15 cellular contexts compared by ENCODE assay signal in genomic region chr12:24741216-24741615, GRCh38.
A peak's percentile ranks its signal among the peaks of the same experiment; 100 is the strongest.
DNase-seq lines count a peak whose midpoint lies in the region; ATAC-seq, FAIRE-seq and TF ChIP-seq lines count a peak whose summit lies in the region.
"Had no signal": no experiment of that assay in that cellular context is flagged by ENCODE, and none has a peak within 500 bp of the region (broad histone marks: within the 10 kb centered on the region; RNA-seq: fewer than 3 reads in every experiment).

No MANE protein-coding gene starts in this region.

- H3K27ac Mint-ChIP-seq in stimulated activated naive B cell treated with anti-CD40 and anti-IgM and Interleukin-4, amounts not matched to agents 10 μg/mL and 1 μg/mL and 100 μg/mL, for 72 hours: peak overlapping the region; percentile 31
- H3K27ac Mint-ChIP-seq: naive B cell had no signal

- CTCF ChIA-PET in HepG2 (lab: Yijun Ruan, JAX; ENCODE audit: low intra/inter-chr PET ratio, low total read pairs): no interaction called here

- POLR2A ChIA-PET in HepG2 (lab: Yijun Ruan, JAX): no interaction called here

- no TSS peak for BruUV-seq in HepG2 (replicated peaks; lab: Mats Ljungman, UMichigan)

- no peak overlapping the region for H2AFZ ChIP-seq in HepG2 (ENCODE audit: low read length)

- TF ChIP-seq POLR2A in HepG2 (IDR thresholded peaks at IDR 0.05; ENCODE audit: insufficient read depth in 1 of 2, low read depth in 2 of 2, low read length in 2 of 2): no peak
- TF ChIP-seq POLR2A in right lobe of liver (IDR thresholded peaks at IDR 0.05): no peak

- no peaks in the 10 kb centered on the region for H3K9me3 Mint-ChIP-seq in stimulated activated naive B cell treated with anti-CD40 and anti-IgM and Interleukin-4, amounts not matched to agents 10 μg/mL and 1 μg/mL and 100 μg/mL, for 72 hours

- intact Hi-C loops in HepG2 (cut with micrococcal nuclease; ENCODE audit: unreplicated experiment) (no loop called here), right lobe of liver (cut with DNase I) (no loop called here)

- no peak overlapping the region for H3K4me2 ChIP-seq in HepG2 (ENCODE audit: low read depth, low read length)

- no peaks in the 10 kb centered on the region for H3K9me3 ChIP-seq in HepG2 (ENCODE audit: low read length)
- no peaks in the 10 kb centered on the region for H3K9me3 ChIP-seq in right lobe of liver
- H3K9me3 ChIP-seq: upper lobe of left lung had no signal

- TF ChIP-seq CTCF in HepG2 (CRISPR knock-in tag; IDR thresholded peaks at IDR 0.05) (no peak), right lobe of liver (IDR thresholded peaks at IDR 0.05) (no peak)

- ATAC-seq in HepG2 (no peak), right lobe of liver (no peak), GM21717 (IDR thresholded peaks at IDR 0.05; ENCODE audit: unreplicated experiment) (peak; percentile 36), HG03378 (IDR thresholded peaks at IDR 0.05; ENCODE audit: unreplicated experiment) (peak; percentile 53)
- peak; percentile 45 to 66 for ATAC-seq in stimulated activated naive B cell treated with anti-CD40 and anti-IgM and Interleukin-4, amounts not matched to agents 10 μg/mL and 1 μg/mL and 100 μg/mL, for 72 hours (replicated peaks)

- no peak overlapping the region for H3K9ac ChIP-seq in HepG2 (ENCODE audit: insufficient read depth, low read depth, low read length)

- H3K27me3 Mint-ChIP-seq in stimulated activated naive B cell treated with anti-CD40 and anti-IgM and Interleukin-4, amounts not matched to agents 10 μg/mL and 1 μg/mL and 100 μg/mL, for 72 hours: no peaks in the 10 kb centered on the region
- H3K27me3 Mint-ChIP-seq: naive B cell had no signal

- DNase-seq in HepG2 (ENCODE audit: low spot score): no peak
- no peak for DNase-seq in right lobe of liver
- peak; percentile 13 for DNase-seq in stimulated activated naive B cell treated with anti-CD40 and anti-IgM and Interleukin-4, amounts not matched to agents 10 μg/mL and 1 μg/mL and 100 μg/mL, for 72 hours
- no peak for DNase-seq in NCI-H2196 treated with DMSO at 0.1 percent for 48 hours (lab: John Stamatoyannopoulos, UW; ENCODE audit: unreplicated experiment)
- no peak for DNase-seq in activated gamma-delta T cell treated with Interleukin-2 at 50 U/mL for 16 hours
- no peak for DNase-seq in superior temporal gyrus (ENCODE audit: extremely low spot score)
- DNase-seq: amniotic stem cell, DMS79, islet precursor cell, KG1, naive B cell, upper lobe of left lung had no signal

- peaks cover 28 to 59% of the 10 kb centered on the region in 2 donors for H3K4me1 Mint-ChIP-seq in stimulated activated naive B cell treated with anti-CD40 and anti-IgM and Interleukin-4, amounts not matched to agents 10 μg/mL and 1 μg/mL and 100 μg/mL, for 72 hours

- no peaks in the 10 kb centered on the region for H3K79me2 ChIP-seq in HepG2 (ENCODE audit: insufficient read depth, low read length)

- H3K36me3 ChIP-seq in HepG2 (replicated peaks in 1 of 2; ENCODE audit: control insufficient read depth in 1 of 2, insufficient read depth in 2 of 2, low read length in 2 of 2) (no peaks in the 10 kb centered on the region), right lobe of liver (no peaks in the 10 kb centered on the region)
- H3K36me3 ChIP-seq: upper lobe of left lung had no signal

- no peak overlapping the region for H3K4me3 ChIP-seq in HepG2 (replicated peaks in 1 of 3; ENCODE audit: insufficient read depth in 1 of 3, low read depth in 2 of 3, low read length in 3 of 3)
- H3K4me3 ChIP-seq in right lobe of liver: no peak overlapping the region
- H3K4me3 ChIP-seq: upper lobe of left lung had no signal

- in situ Hi-C loops in HepG2 (cut with HindIII; ENCODE audit: extremely low pct_ligation_motif_present, low pct_unique_long_range_greater_than_20kb): no loop called here

- H3K4me1 ChIP-seq in HepG2 (ENCODE audit: insufficient read depth, low read length) (peaks cover 47% of the 10 kb centered on the region), right lobe of liver (no peaks in the 10 kb centered on the region)

- peaks cover 0 to 2% of the 10 kb centered on the region in 2 donors for H3K36me3 Mint-ChIP-seq in stimulated activated naive B cell treated with anti-CD40 and anti-IgM and Interleukin-4, amounts not matched to agents 10 μg/mL and 1 μg/mL and 100 μg/mL, for 72 hours
- H3K36me3 Mint-ChIP-seq: naive B cell had no signal

- no peak for TF ChIP-seq RAD21 in HepG2 (CRISPR knock-in tag; IDR thresholded peaks at IDR 0.05)

- H3K27me3 ChIP-seq in HepG2 (ENCODE audit: control insufficient read depth in 1 of 2, insufficient read depth in 2 of 2, low read length in 2 of 2) (no peaks in the 10 kb centered on the region), right lobe of liver (no peaks in the 10 kb centered on the region)
- H3K27me3 ChIP-seq: upper lobe of left lung had no signal

- 85% methylated on average over 9 of the region's 9 CpGs for WGBS in HepG2 (ENCODE audit: low lambda C conversion rate)
- WGBS in right lobe of liver (ENCODE audit: insufficient coverage, low coverage, low lambda C conversion rate, missing lambda C conversion rate): 79% methylated on average over 9 of the region's 9 CpGs

- H3K4me3 Mint-ChIP-seq in stimulated activated naive B cell treated with anti-CD40 and anti-IgM and Interleukin-4, amounts not matched to agents 10 μg/mL and 1 μg/mL and 100 μg/mL, for 72 hours: peak overlapping the region in 1 of 2 donors; percentile 43

- H3K27ac ChIP-seq in HepG2 (ENCODE audit: extremely low read length, insufficient read depth, low read length) (no peak overlapping the region), right lobe of liver (no peak overlapping the region)
- H3K27ac ChIP-seq: upper lobe of left lung had no signal

- no peaks in the 10 kb centered on the region for H4K20me1 ChIP-seq in HepG2 (ENCODE audit: insufficient read depth, low read length)

- FAIRE-seq in HepG2 (lab: Jason Lieb, UNC): peak; percentile 23
- FAIRE-seq: frontal cortex had no signal

- TF ChIP-seq EP300 in HepG2 (IDR thresholded peaks at IDR 0.05; ENCODE audit: low read depth in 2 of 2, low read length in 2 of 2) (no peak), HepG2 (CRISPR knock-in tag; IDR thresholded peaks at IDR 0.05; ENCODE audit: borderline replicate concordance) (no peak)

TF ChIP-seq in HepG2, 621 proteins besides CTCF, POLR2A, EP300 and RAD21:
- TF ChIP-seq SIN3A (IDR thresholded peaks at IDR 0.05; ENCODE audit: borderline replicate concordance, low read depth, low read length) (no peak), GPN1 (CRISPR knock-in tag; IDR thresholded peaks at IDR 0.05; ENCODE audit: borderline replicate concordance) (no peak), SNRNP70 (IDR thresholded peaks at IDR 0.05; ENCODE audit: low read depth, low read length) (no peak), ZNF432 (CRISPR knock-in tag; IDR thresholded peaks at IDR 0.05; ENCODE audit: borderline replicate concordance) (no peak), ATF5 (CRISPR knock-in tag; IDR thresholded peaks at IDR 0.05; ENCODE audit: low read depth) (no peak), ZNF607 (CRISPR knock-in tag; IDR thresholded peaks at IDR 0.05; ENCODE audit: borderline replicate concordance) (no peak)

Comparison
In these comparisons a context has a peak if more than half of its experiments do, and no peak if none do; other contexts are left out.
1. ATAC-seq: peak in GM21717 (single experiment), HG03378 (single experiment) and stimulated activated naive B cell treated with anti-CD40 and anti-IgM and Interleukin-4, amounts not matched to agents 10 μg/mL and 1 μg/mL and 100 μg/mL, for 72 hours (2 of 2); none in HepG2 (single experiment) and right lobe of liver (0 of 4).